15 cellular contexts compared by ENCODE assay signal in genomic region chr4:55549888-55550287, GRCh38. TPM values are rescaled to one million over a fixed set of nuclear protein-coding genes. Genes with fewer than 3 reads are reported as not detected.
DNase-seq lines count a peak whose midpoint lies in the region; ATAC-seq, FAIRE-seq and TF ChIP-seq lines count a peak whose summit lies in the region.
"Had no signal": no experiment of that assay in that cellular context is flagged by ENCODE, and none has a peak within 500 bp of the region (broad histone marks: within the 10 kb centered on the region; RNA-seq: fewer than 3 reads in every experiment).

No MANE protein-coding gene starts in this region.

- no peak overlapping the region for H2AFZ ChIP-seq in ACC112 (ENCODE audit: low read length, unreplicated experiment)
- no peak overlapping the region for H2AFZ ChIP-seq in SK-N-SH (ENCODE audit: low read depth)

- H3K27ac ChIP-seq in ACC112 (ENCODE audit: low read depth, low read length) (peak overlapping the region; percentile 15; the same call in 1 of the 2 replicates), SK-N-SH (ENCODE audit: low read depth in 2 of 2, low read length in 1 of 2) (peak overlapping the region in 1 of 2 experiments; percentile 46; a peak in 2 of 4 replicates), kidney (ENCODE audit: low read depth in 2 of 2, low read length in 2 of 2) (no peak overlapping the region)
- H3K27ac ChIP-seq: psoas muscle, vagina had no signal

- CTCF ChIA-PET in SK-N-SH (lab: Yijun Ruan, JAX): interaction anchor here (0.8 to 2.0 kb wide), 2 partner anchors 187 to 203 kb away, joined by 3 to 9 read pairs; partner anchors contain the start of gene SRD5A3

- intact Hi-C loops in kidney (cut with DNase I): no loop called here

- no peak for FAIRE-seq in kidney (lab: Jason Lieb, UNC)

- TF ChIP-seq CTCF in SK-N-SH (IDR thresholded peaks at IDR 0.05): no peak
- no peak for TF ChIP-seq CTCF in fibroblast of the aortic adventitia (IDR thresholded peaks at IDR 0.05; ENCODE audit: insufficient read depth, low read length)
- no peak for TF ChIP-seq CTCF in kidney (IDR thresholded peaks at IDR 0.05; ENCODE audit: borderline replicate concordance, extremely low read depth, insufficient read depth)

- TF ChIP-seq RAD21 in SK-N-SH (IDR thresholded peaks at IDR 0.05; ENCODE audit: low read length): no peak

- H3K9ac ChIP-seq in SK-N-SH (no peak overlapping the region), kidney (ENCODE audit: low read length in 2 of 2) (no peak overlapping the region)

- POLR2A ChIA-PET in SK-N-SH (lab: Yijun Ruan, JAX): no interaction called here

- WGBS in SK-N-SH (ENCODE audit: low lambda C conversion rate): 41% methylated on average over 2 of the region's 2 CpGs

- H4K20me1 ChIP-seq in SK-N-SH (ENCODE audit: insufficient read depth): no peaks in the 10 kb centered on the region

- 0 out of 2 replicates have a peak overlapping the region, but pooled peaks have one; percentile 7 for H3K4me3 ChIP-seq in ACC112 (ENCODE audit: low read depth, low read length)
- no peak overlapping the region for H3K4me3 ChIP-seq in SK-N-SH (ENCODE audit: low read depth in 2 of 2, low read length in 1 of 2)
- no peak overlapping the region for H3K4me3 ChIP-seq in fibroblast of the aortic adventitia (ENCODE audit: low read depth, low read length)
- no peak overlapping the region for H3K4me3 ChIP-seq in kidney (ENCODE audit: low read length in 2 of 2)
- H3K4me3 ChIP-seq: psoas muscle, vagina had no signal

- peak; percentile 58 for DNase-seq in GM04503 (ENCODE audit: low read depth)
- DNase-seq in SK-N-SH: no peak
- DNase-seq in fibroblast of the aortic adventitia (ENCODE audit: low read depth): peak; percentile 62
- DNase-seq in T-helper 9 cell: no peak
- no peak for DNase-seq in kidney
- DNase-seq in middle frontal gyrus (ENCODE audit: extremely low spot score, low spot score): no peak
- DNase-seq: foreskin melanocyte, NCI-H345, psoas muscle had no signal

- peaks cover 37% of the 10 kb centered on the region for H3F3A ChIP-seq in SK-N-SH (replicated peaks; ENCODE audit: insufficient read depth)

- H3K79me2 ChIP-seq in ACC112 (ENCODE audit: control insufficient read depth, insufficient read depth, low read length, unreplicated experiment): peaks cover 10% of the 10 kb centered on the region
- H3K79me2 ChIP-seq in SK-N-SH (ENCODE audit: insufficient read depth): peaks cover 4% of the 10 kb centered on the region; the same call in 1 of the 2 replicates

- H3K36me3 ChIP-seq in ACC112 (ENCODE audit: insufficient read depth, low read length) (no peaks in the 10 kb centered on the region), SK-N-SH (replicated peaks in 1 of 2; ENCODE audit: control insufficient read depth in 1 of 2, insufficient read depth in 2 of 2, low read length in 1 of 2) (no peaks in the 10 kb centered on the region), kidney (ENCODE audit: control insufficient read depth in 1 of 2, insufficient read depth in 2 of 2, low read length in 2 of 2) (no peaks in the 10 kb centered on the region)
- H3K36me3 ChIP-seq: vagina had no signal

- H3K4me1 ChIP-seq in ACC112 (ENCODE audit: control insufficient read depth, insufficient read depth, low read length, unreplicated experiment) (peaks cover 35% of the 10 kb centered on the region), SK-N-SH (ENCODE audit: control insufficient read depth in 1 of 2, insufficient read depth in 2 of 2, low read depth in 1 of 2, low read length in 1 of 2) (peaks cover 6 to 10% of the 10 kb centered on the region in 2 experiments; a peak in 3 of 4 replicates), kidney (ENCODE audit: control insufficient read depth in 1 of 2, insufficient read depth in 1 of 2, low read depth in 1 of 2, low read length in 2 of 2) (peaks cover 4 to 6% of the 10 kb centered on the region in 2 donors)

- no peak for ATAC-seq in HG03457 (IDR thresholded peaks at IDR 0.05; ENCODE audit: unreplicated experiment)
- ATAC-seq: psoas muscle had no signal

- H3K9me3 ChIP-seq in SK-N-SH (no peaks in the 10 kb centered on the region), kidney (ENCODE audit: control insufficient read depth in 1 of 2, low read length in 2 of 2) (no peaks in the 10 kb centered on the region)
- H3K9me3 ChIP-seq: psoas muscle, vagina had no signal

- no peaks in the 10 kb centered on the region for H3K27me3 ChIP-seq in ACC112 (ENCODE audit: insufficient read depth, low read length)
- no peaks in the 10 kb centered on the region for H3K27me3 ChIP-seq in SK-N-SH (ENCODE audit: insufficient read depth)
- H3K27me3 ChIP-seq: vagina had no signal

- H3K4me2 ChIP-seq in SK-N-SH: peak overlapping the region; percentile 16

- H3K9me2 ChIP-seq in SK-N-SH: no peaks in the 10 kb centered on the region

- peak in 1 of 2 experiments; percentile 27; a peak in 1 of 4 replicates for TF ChIP-seq EP300 in SK-N-SH (IDR thresholded peaks at IDR 0.05; ENCODE audit: borderline replicate concordance in 1 of 2, low read depth in 1 of 2, low read length in 1 of 2)

TF ChIP-seq in SK-N-SH, 30 proteins besides CTCF, POLR2A, EP300 and RAD21:
- TF ChIP-seq JUND (IDR thresholded peaks at IDR 0.05) (peak; percentile 52), FOSL2 (IDR thresholded peaks at IDR 0.05; ENCODE audit: borderline replicate concordance, low read depth) (peak; percentile 59), TCF12 (IDR thresholded peaks at IDR 0.05) (peak; percentile 38)
- TF ChIP-seq, protein P1, sequence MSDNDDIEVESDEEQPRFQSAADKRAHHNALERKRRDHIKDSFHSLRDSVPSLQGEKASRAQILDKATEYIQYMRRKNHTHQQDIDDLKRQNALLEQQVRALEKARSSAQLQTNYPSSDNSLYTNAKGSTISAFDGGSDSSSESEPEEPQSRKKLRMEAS (IDR thresholded peaks at IDR 0.05; ENCODE audit: low read depth): no peak

RNA-seq across cellular contexts. Expression of gene CLOCK, which starts 3.2 kb away (rescaled TPM):
- polyA plus RNA-seq in SK-N-SH (2012; rRNA removed) (4.2 and 5.5 TPM in 2 replicates), kidney (ENCODE audit: insufficient read depth, low read depth, low replicate concordance) (3.8 TPM)
- polyA plus RNA-seq in SK-N-SH (2012; cell fraction: cytosol; rRNA removed): 5.5 and 6.4 TPM in 2 replicates
- polyA plus RNA-seq in SK-N-SH (2012; cell fraction: nucleus; rRNA removed): 7.1 and 10.6 TPM in 2 replicates
- total RNA-seq in fibroblast of the aortic adventitia (ENCODE audit: low replicate concordance) (24.8 and 39.0 TPM in 2 replicates), kidney (28.9 TPM)

RNA-seq across cellular contexts. Expression of gene PDCL2, which starts 42.2 kb away (rescaled TPM):
- polyA plus RNA-seq in SK-N-SH (2012; rRNA removed): not detected in 2 replicates
- not detected in 2 replicates for polyA plus RNA-seq in SK-N-SH (2012; cell fraction: cytosol; rRNA removed)
- polyA plus RNA-seq in SK-N-SH (2012; cell fraction: nucleus; rRNA removed): not detected in 2 replicates
- not detected in 2 replicates for total RNA-seq in fibroblast of the aortic adventitia (ENCODE audit: low replicate concordance)
- total RNA-seq in kidney: not detected
- polyA plus RNA-seq in kidney (ENCODE audit: insufficient read depth, low read depth, low replicate concordance): not detected
- total RNA-seq: cardiac septum; CD4-positive, CD25-positive, alpha-beta regulatory T cell; liver; psoas muscle; vagina had no signal
- polyA plus RNA-seq: CD4-positive, CD25-positive, alpha-beta regulatory T cell; liver; psoas muscle had no signal

Comparison
In these comparisons a context has a peak if more than half of its experiments do, and no peak if none do; other contexts are left out.
1. DNase-seq: peak in GM04503 (single experiment) and fibroblast of the aortic adventitia (single experiment); none in SK-N-SH (single experiment), T-helper 9 cell (single experiment), kidney (single experiment) and middle frontal gyrus (single experiment).